In the genomic region with DNA sequence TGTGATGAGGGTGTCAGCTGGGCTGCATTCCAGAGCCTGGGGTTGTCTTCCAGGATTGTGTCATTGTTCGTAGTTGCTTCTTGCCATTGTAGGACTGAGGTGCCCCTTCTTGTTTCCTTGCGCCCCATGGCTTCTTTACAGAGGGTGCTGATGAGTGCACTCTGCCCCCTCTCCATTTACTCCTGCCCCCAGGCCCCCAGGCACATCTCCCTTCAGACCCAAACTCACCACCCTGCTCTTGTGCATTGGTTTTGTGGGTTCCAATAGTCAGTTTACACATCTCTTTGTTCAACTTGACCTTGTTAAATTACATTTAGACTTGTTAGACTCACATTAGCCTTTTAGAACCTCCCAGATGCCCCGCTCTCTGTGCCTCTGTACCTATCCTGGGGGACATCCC, we compare ENCODE assay signal across 31 cellular contexts. TPM values are rescaled to one million over a fixed set of nuclear protein-coding genes. Genes with fewer than 3 reads are reported as not detected.
"Had no signal": no experiment of that assay in that cellular context is flagged by ENCODE, and none has a peak within 500 bp of the region (broad histone marks: within the 10 kb centered on the region; RNA-seq: fewer than 3 reads in every experiment).

No MANE protein-coding gene starts in this region.

- H3K27ac Mint-ChIP-seq: activated CD4-positive, alpha-beta memory T cell treated with anti-CD3 and anti-CD28 coated beads, Interleukin-2, amount 10 ng/mL, durations not matched to agents 7 days and 5 days; activated CD4-positive, alpha-beta T cell treated with anti-CD3 and anti-CD28 coated beads, Interleukin-2, amount 10 ng/mL, durations not matched to agents 7 days and 5 days; activated naive CD4-positive, alpha-beta T cell treated with anti-CD3 and anti-CD28 coated beads for 36 hours; activated naive CD8-positive, alpha-beta T cell treated with anti-CD3 and anti-CD28 coated beads, Interleukin-2, amount 10 ng/mL, durations not matched to agents 7 days and 5 days; activated T-helper 2 cell treated with anti-CD3 and anti-CD28 coated beads, Interferon-gamma antibody, Interleukin-2, Interleukin-4, amounts not matched to agents 10 μg/mL and 5 μg/mL and 100 μg/mL, durations not matched to agents 14 hours and 24 hours and 36 hours; brain; immature natural killer cell; T-helper 2 cell treated with Interferon-gamma antibody and Interleukin-4, amounts not matched to agents 5 μg/mL and 100 μg/mL, for 36 hours had no signal

- H3K4me3 ChIP-seq: ascending aorta, cardiac muscle cell, esophagus muscularis mucosa, heart left ventricle, left lung, lower lobe of right lung, pancreas, psoas muscle, smooth muscle cell, transverse colon had no signal

- H3K27ac ChIP-seq: ascending aorta, cardiac muscle cell, esophagus muscularis mucosa, foreskin keratinocyte, heart left ventricle, left lung, lower lobe of right lung, pancreas, psoas muscle, transverse colon had no signal

- DNase-seq: activated CD4-positive, alpha-beta memory T cell treated with anti-CD3 and anti-CD28 coated beads, Interleukin-2, amount 10 ng/mL, durations not matched to agents 7 days and 5 days; activated CD4-positive, alpha-beta T cell treated with anti-CD3 and anti-CD28 coated beads, Interleukin-2, amount 10 ng/mL, durations not matched to agents 7 days and 5 days; activated naive CD4-positive, alpha-beta T cell treated with anti-CD3 and anti-CD28 coated beads for 36 hours; activated T-cell treated with anti-CD3 and anti-CD28 coated beads, Interleukin-2, amount 50 U/mL, for 48 hours; foreskin keratinocyte; heart left ventricle; hypothalamus; immature natural killer cell; kidney glomerular epithelial cell; left lung; lower lobe of right lung; mesenchymal stem cell; psoas muscle; stimulated activated CD4-positive, alpha-beta T cell treated with anti-CD3 and anti-CD28 coated beads, Interleukin-15, amount 100 ng/mL, for 24 hours; stimulated activated CD4-positive, alpha-beta T cell treated with anti-CD3 and anti-CD28 coated beads, Interleukin-2, amount 100 ng/mL, for 24 hours; stimulated activated naive CD4-positive, alpha-beta T cell; T-helper 1 cell had no signal

- H3K4me3 Mint-ChIP-seq: activated CD4-positive, alpha-beta memory T cell treated with anti-CD3 and anti-CD28 coated beads, Interleukin-2, amount 10 ng/mL, durations not matched to agents 7 days and 5 days; activated CD4-positive, alpha-beta T cell treated with anti-CD3 and anti-CD28 coated beads, Interleukin-2, amount 10 ng/mL, durations not matched to agents 7 days and 5 days; activated naive CD4-positive, alpha-beta T cell treated with anti-CD3 and anti-CD28 coated beads for 36 hours; activated naive CD8-positive, alpha-beta T cell treated with anti-CD3 and anti-CD28 coated beads, Interleukin-2, amount 10 ng/mL, durations not matched to agents 7 days and 5 days; brain; immature natural killer cell; naive thymus-derived CD8-positive, alpha-beta T cell; T-helper 2 cell treated with Interferon-gamma antibody and Interleukin-4, amounts not matched to agents 5 μg/mL and 100 μg/mL, for 36 hours had no signal

- H3K4me1 Mint-ChIP-seq: activated CD4-positive, alpha-beta memory T cell treated with anti-CD3 and anti-CD28 coated beads, Interleukin-2, amount 10 ng/mL, durations not matched to agents 7 days and 5 days; activated CD4-positive, alpha-beta T cell treated with anti-CD3 and anti-CD28 coated beads, Interleukin-2, amount 10 ng/mL, durations not matched to agents 7 days and 5 days; brain; immature natural killer cell had no signal

- H3K27me3 ChIP-seq: ascending aorta, cardiac muscle cell, left lung, pancreas, transverse colon had no signal

- ATAC-seq: activated CD4-positive, CD25-positive, alpha-beta regulatory T cell treated with anti-CD3 and anti-CD28 coated beads, Interleukin-2, amount 50 U/mL, for 24 hours; foreskin keratinocyte; heart left ventricle; left lung; lower lobe of right lung; naive thymus-derived CD8-positive, alpha-beta T cell; pancreas; psoas muscle had no signal

- H3K4me1 ChIP-seq: ascending aorta, esophagus muscularis mucosa, foreskin keratinocyte, heart left ventricle, left lung, lower lobe of right lung, pancreas, psoas muscle, transverse colon had no signal

- H3K9me3 ChIP-seq: ascending aorta, esophagus muscularis mucosa, left lung, lower lobe of right lung, pancreas, psoas muscle had no signal

- H3K36me3 Mint-ChIP-seq: activated naive CD8-positive, alpha-beta T cell treated with anti-CD3 and anti-CD28 coated beads, Interleukin-2, amount 10 ng/mL, durations not matched to agents 7 days and 5 days; brain; immature natural killer cell; naive thymus-derived CD8-positive, alpha-beta T cell had no signal

- H3K36me3 ChIP-seq: ascending aorta, cardiac muscle cell, esophagus muscularis mucosa, heart left ventricle, left lung, lower lobe of right lung, pancreas, transverse colon had no signal

- H3K9me3 Mint-ChIP-seq: activated CD4-positive, alpha-beta memory T cell treated with anti-CD3 and anti-CD28 coated beads, Interleukin-2, amount 10 ng/mL, durations not matched to agents 7 days and 5 days; activated CD4-positive, alpha-beta T cell treated with anti-CD3 and anti-CD28 coated beads, Interleukin-2, amount 10 ng/mL, durations not matched to agents 7 days and 5 days; activated naive CD4-positive, alpha-beta T cell treated with anti-CD3 and anti-CD28 coated beads for 36 hours; activated naive CD8-positive, alpha-beta T cell treated with anti-CD3 and anti-CD28 coated beads, Interleukin-2, amount 10 ng/mL, durations not matched to agents 7 days and 5 days; activated T-helper 2 cell treated with anti-CD3 and anti-CD28 coated beads, Interferon-gamma antibody, Interleukin-2, Interleukin-4, amounts not matched to agents 10 μg/mL and 5 μg/mL and 100 μg/mL, durations not matched to agents 14 hours and 24 hours and 36 hours; immature natural killer cell; T-helper 2 cell treated with Interferon-gamma antibody and Interleukin-4, amounts not matched to agents 5 μg/mL and 100 μg/mL, for 36 hours had no signal

RNA-seq across cellular contexts. Expression of a gene that starts 33.1 kb away (rescaled TPM):
- total RNA-seq: ascending aorta; naive thymus-derived CD8-positive, alpha-beta T cell; psoas muscle had no signal
- polyA plus RNA-seq: naive thymus-derived CD8-positive, alpha-beta T cell had no signal

RNA-seq across cellular contexts. Expression of a gene that starts 43.1 kb away (rescaled TPM):
- total RNA-seq: activated CD4-positive, alpha-beta memory T cell treated with anti-CD3 and anti-CD28 coated beads, Interleukin-2, amount 10 ng/mL, durations not matched to agents 7 days and 5 days; activated CD4-positive, alpha-beta T cell treated with anti-CD3 and anti-CD28 coated beads, Interleukin-2, amount 10 ng/mL, durations not matched to agents 7 days and 5 days; activated naive CD4-positive, alpha-beta T cell treated with anti-CD3 and anti-CD28 coated beads for 36 hours; activated naive CD8-positive, alpha-beta T cell treated with anti-CD3 and anti-CD28 coated beads, Interleukin-2, amount 10 ng/mL, durations not matched to agents 7 days and 5 days; activated T-helper 2 cell treated with anti-CD3 and anti-CD28 coated beads, Interferon-gamma antibody, Interleukin-2, Interleukin-4, amounts not matched to agents 10 μg/mL and 5 μg/mL and 100 μg/mL, durations not matched to agents 14 hours and 24 hours and 36 hours; ascending aorta; cerebellum; esophagus muscularis mucosa; lower lobe of right lung; naive thymus-derived CD8-positive, alpha-beta T cell; pancreas; psoas muscle; smooth muscle cell; temporal lobe had no signal
- polyA plus RNA-seq: cardiac muscle cell; heart left ventricle; immature natural killer cell; naive thymus-derived CD8-positive, alpha-beta T cell; pancreas; psoas muscle; smooth muscle cell had no signal
